19 cellular contexts compared by ENCODE assay signal in genomic region chr3:179026636-179027035, GRCh38. TPM values are rescaled to one million over a fixed set of nuclear protein-coding genes. Genes with fewer than 3 reads are reported as not detected.
DNase-seq lines count a peak whose midpoint lies in the region; ATAC-seq and TF ChIP-seq lines count a peak whose summit lies in the region.
"Had no signal": no experiment of that assay in that cellular context is flagged by ENCODE, and none has a peak within 500 bp of the region (broad histone marks: within the 10 kb centered on the region; RNA-seq: fewer than 3 reads in every experiment).

No MANE protein-coding gene starts in this region.

- H3K27me3 ChIP-seq in CD8-positive, alpha-beta T cell (ENCODE audit: insufficient read depth, low read length) = no peaks in the 10 kb centered on the region
- H3K27me3 ChIP-seq: esophagus muscularis mucosa, right lobe of liver had no signal

- ATAC-seq in CD8-positive, alpha-beta T cell = no peak
- peak; percentile 48; the same call in 2 of the 3 replicates for ATAC-seq in SK-N-SH treated with all-trans-retinoic acid at 6 μM for 48 hours
- ATAC-seq in HG03457 (IDR thresholded peaks at IDR 0.05; ENCODE audit: unreplicated experiment) = no peak
- ATAC-seq: activated CD8-positive, alpha-beta T cell treated with anti-CD3 and anti-CD28 coated beads, Interleukin-2, amount 10 ng/mL, durations not matched to agents 7 days and 5 days; Panc1; right lobe of liver; WTC11 had no signal

- no peak for DNase-seq in CD8-positive, alpha-beta T cell
- DNase-seq in chondrocyte (ENCODE audit: low spot score) = no peak
- no peak for DNase-seq in NCI-H2029 treated with DMSO at 0.1 percent for 48 hours (lab: John Stamatoyannopoulos, UW)
- DNase-seq in effector CD8-positive, alpha-beta T cell (lab: John Stamatoyannopoulos, UW) = no peak
- no peak for DNase-seq in HuH-7 (ENCODE audit: low spot score)
- DNase-seq: activated CD8-positive, alpha-beta T cell treated with anti-CD3 and anti-CD28 coated beads, Interleukin-2, amount 10 ng/mL, durations not matched to agents 7 days and 5 days; dermis blood vessel endothelial cell; DND-41; kidney; midbrain; NCI-H1436 treated with DMSO at 0.1 percent for 48 hours; right lobe of liver; stimulated activated CD4-positive, alpha-beta T cell treated with anti-CD3 and anti-CD28 coated beads, Interleukin-2, amount 100 ng/mL, for 24 hours had no signal

- WGBS in mesodermal cell (ENCODE audit: insufficient coverage in 2 of 2), 2 experiments = 100% methylated on average over 2 of the region's 2 CpGs; no CpG with 5 or more reads in 1 of the 2 experiments

- H3K27ac ChIP-seq in CD8-positive, alpha-beta T cell (ENCODE audit: low read depth, low read length) = no peak overlapping the region
- H3K27ac ChIP-seq in mesodermal cell (ENCODE audit: low read depth, low read length, severe bottlenecking) = peak overlapping the region; percentile 51
- H3K27ac ChIP-seq: esophagus muscularis mucosa, right lobe of liver had no signal

- H3K9me3 Mint-ChIP-seq in CD8-positive, alpha-beta T cell = no peaks in the 10 kb centered on the region
- no peaks in the 10 kb centered on the region for H3K9me3 Mint-ChIP-seq in chondrocyte (ENCODE audit: low read depth)

- H3K9me3 ChIP-seq in CD8-positive, alpha-beta T cell (ENCODE audit: low read length) = no peaks in the 10 kb centered on the region
- no peaks in the 10 kb centered on the region for H3K9me3 ChIP-seq in mesodermal cell (ENCODE audit: control insufficient read depth, low read length)
- H3K9me3 ChIP-seq: esophagus muscularis mucosa, right lobe of liver had no signal

- no peak overlapping the region for H3K4me3 ChIP-seq in CD8-positive, alpha-beta T cell (ENCODE audit: low read depth, low read length)
- H3K4me3 ChIP-seq in mesodermal cell (ENCODE audit: extremely low read depth, insufficient read depth, low read length, poor library complexity, severe bottlenecking) = no peak overlapping the region
- H3K4me3 ChIP-seq: esophagus muscularis mucosa, right lobe of liver had no signal

- H3K27me3 Mint-ChIP-seq in CD8-positive, alpha-beta T cell (ENCODE audit: low read depth) = no peaks in the 10 kb centered on the region
- H3K27me3 Mint-ChIP-seq in chondrocyte (ENCODE audit: low read depth) = no peaks in the 10 kb centered on the region

- peaks cover 26% of the 10 kb centered on the region for H3K36me3 Mint-ChIP-seq in CD8-positive, alpha-beta T cell
- H3K36me3 Mint-ChIP-seq in chondrocyte (ENCODE audit: low read depth) = peaks cover 9% of the 10 kb centered on the region

- no peak for TF ChIP-seq CTCF in CD8-positive, alpha-beta T cell (IDR thresholded peaks at IDR 0.05)
- TF ChIP-seq CTCF in chondrocyte (IDR thresholded peaks at IDR 0.05) = no peak

- peaks cover 25% of the 10 kb centered on the region for H3K4me1 ChIP-seq in CD8-positive, alpha-beta T cell (ENCODE audit: insufficient read depth, low read length)
- peaks cover 27% of the 10 kb centered on the region for H3K4me1 ChIP-seq in mesodermal cell (ENCODE audit: control insufficient read depth, insufficient read depth, low read length, poor library complexity, severe bottlenecking)
- H3K4me1 ChIP-seq: esophagus muscularis mucosa, right lobe of liver had no signal

- peak overlapping the region; percentile 49 for H3K27ac Mint-ChIP-seq in CD8-positive, alpha-beta T cell
- peak overlapping the region; percentile 71 for H3K27ac Mint-ChIP-seq in chondrocyte (ENCODE audit: unreplicated experiment)
- H3K27ac Mint-ChIP-seq: WTC11 had no signal

- H3K36me3 ChIP-seq in CD8-positive, alpha-beta T cell (ENCODE audit: insufficient read depth, low read length) = no peaks in the 10 kb centered on the region
- peaks cover 21% of the 10 kb centered on the region for H3K36me3 ChIP-seq in mesodermal cell (ENCODE audit: control insufficient read depth, insufficient read depth, low read length)

- peaks cover 33% of the 10 kb centered on the region for H3K4me1 Mint-ChIP-seq in CD8-positive, alpha-beta T cell (ENCODE audit: low read depth)
- H3K4me1 Mint-ChIP-seq in chondrocyte (ENCODE audit: low read depth) = peaks cover 31% of the 10 kb centered on the region

- H3K4me3 Mint-ChIP-seq in CD8-positive, alpha-beta T cell = no peak overlapping the region
- H3K4me3 Mint-ChIP-seq in chondrocyte (ENCODE audit: unreplicated experiment) = no peak overlapping the region
- H3K4me3 Mint-ChIP-seq: activated CD8-positive, alpha-beta T cell treated with anti-CD3 and anti-CD28 coated beads, Interleukin-2, amount 10 ng/mL, durations not matched to agents 7 days and 5 days; WTC11 had no signal

- intact Hi-C loops in CD8-positive, alpha-beta T cell (cut with DNase I, micrococcal nuclease) = loop anchor here in 1 of 2 experiments (1.0 kb wide), 1 partner anchor 7 kb away; no protein-coding TSS in a partner anchor

- POLR2A ChIA-PET in CD8-positive, alpha-beta T cell (lab: Charles Lee) = no interaction called here

- CTCF ChIA-PET in CD8-positive, alpha-beta T cell (lab: Charles Lee) = interaction anchor here (1.0 to 3.7 kb wide), 4 partner anchors 10 to 187 kb away, joined by 3 to 34 read pairs (median 5); no protein-coding TSS in a partner anchor

TF ChIP-seq in SK-N-SH treated with all-trans-retinoic acid at 6 μM for 48 hours, 23 proteins besides CTCF, POLR2A, EP300 and RAD21:
- TF ChIP-seq SNAI2 (CRISPR knock-in tag; IDR thresholded peaks at IDR 0.05) (no peak), RARB (CRISPR knock-in tag; IDR thresholded peaks at IDR 0.05) (no peak), TOX (CRISPR knock-in tag; IDR thresholded peaks at IDR 0.05; ENCODE audit: borderline replicate concordance) (no peak), BACH2 (CRISPR knock-in tag; IDR thresholded peaks at IDR 0.05; ENCODE audit: borderline replicate concordance) (no peak), ZNF8 (CRISPR knock-in tag; IDR thresholded peaks at IDR 0.05) (no peak), TSHZ2 (CRISPR knock-in tag; IDR thresholded peaks at IDR 0.05) (no peak), TCF4 (CRISPR knock-in tag; IDR thresholded peaks at IDR 0.05; ENCODE audit: borderline replicate concordance) (no peak), ARNTL (CRISPR knock-in tag; IDR thresholded peaks at IDR 0.05; ENCODE audit: borderline replicate concordance, low read depth) (no peak), ZC3H10 (CRISPR knock-in tag; IDR thresholded peaks at IDR 0.05) (no peak), CREB5 (CRISPR knock-in tag; IDR thresholded peaks at IDR 0.05; ENCODE audit: low read depth) (no peak), PPARA (CRISPR knock-in tag; IDR thresholded peaks at IDR 0.05; ENCODE audit: borderline replicate concordance) (no peak), PATZ1 (CRISPR knock-in tag; IDR thresholded peaks at IDR 0.05; ENCODE audit: borderline replicate concordance) (no peak)

RNA-seq across cellular contexts. Expression of gene ZMAT3, which starts 45.0 kb away (rescaled TPM):
- 1 to 10 TPM; 8.7 to 9.4 TPM for total RNA-seq in CD8-positive, alpha-beta T cell
- total RNA-seq in chondrocyte = 80.6 to 108 TPM (median 80.7 TPM) in 3 replicates
- polyA plus RNA-seq in mesodermal cell (2013, experiment 1 of 2) = 26.1 TPM
- 22.4 TPM for polyA plus RNA-seq in mesodermal cell (2013, experiment 2 of 2)
